8 cellular contexts compared by ENCODE assay signal in the genomic region with DNA sequence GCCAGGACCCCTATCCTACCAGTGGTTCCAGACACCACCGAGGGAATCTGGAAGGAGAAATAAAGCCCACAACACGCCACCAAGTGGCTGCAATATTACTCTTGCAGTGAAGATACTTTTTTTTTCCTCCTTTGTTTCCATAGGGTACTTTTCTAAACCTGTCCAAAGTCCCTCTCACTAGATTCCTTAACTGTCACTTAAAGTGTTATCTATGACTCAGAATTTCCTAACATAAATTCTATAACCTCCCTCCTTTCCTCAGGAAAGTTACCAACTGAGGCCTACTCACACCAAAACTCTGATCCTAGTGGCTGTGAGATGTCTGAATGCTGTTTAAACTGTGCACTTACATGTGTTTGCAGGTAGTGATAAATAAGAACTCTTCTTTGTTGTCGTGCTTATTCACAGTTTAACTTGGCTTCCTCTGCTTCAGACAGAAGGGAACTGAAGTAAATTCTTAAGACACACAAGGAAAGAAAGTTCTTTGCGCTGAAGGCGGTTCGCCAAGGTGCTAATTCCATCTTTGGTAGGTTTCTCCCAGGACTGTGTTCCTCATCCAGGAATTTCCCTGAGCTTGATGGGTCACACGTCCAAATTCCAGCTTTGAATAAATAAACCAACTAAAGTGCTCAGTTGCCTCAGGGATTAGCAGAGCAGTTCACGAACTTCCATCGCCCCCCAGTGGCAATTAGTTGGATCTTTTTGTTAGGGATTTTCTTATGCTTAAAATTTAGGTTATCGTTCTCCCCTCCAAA. TPM values are rescaled to one million over a fixed set of nuclear protein-coding genes. Genes with fewer than 3 reads are reported as not detected.
DNase-seq lines count a peak whose midpoint lies in the region; ATAC-seq and TF ChIP-seq lines count a peak whose summit lies in the region.

No MANE protein-coding gene starts in this region.

- peak; percentile 14 for DNase-seq in NCI-H2227 (lab: John Stamatoyannopoulos, UW; ENCODE audit: unreplicated experiment)
- no peak for DNase-seq in NCI-H2227 treated with DMSO at 0.1 percent for 48 hours (lab: John Stamatoyannopoulos, UW)
- peak; percentile 60 for DNase-seq in NCI-H510A treated with DMSO at 0.1 percent for 48 hours (lab: John Stamatoyannopoulos, UW)
- peak in 2 of 10 donors; percentile 32 to 42 for DNase-seq in dorsolateral prefrontal cortex
- DNase-seq in NCI-H187 (lab: John Stamatoyannopoulos, UW): no peak
- no peak for DNase-seq in cortex of kidney (lab: John Stamatoyannopoulos, UW)

- intact Hi-C loops in dorsolateral prefrontal cortex (cut with DNase I): no loop called here

- H3K4me3 ChIP-seq in dorsolateral prefrontal cortex (no peak overlapping the region), muscle layer of duodenum (ENCODE audit: low read depth in 1 of 2, low read length in 2 of 2) (no peak overlapping the region)

- TF ChIP-seq CTCF in dorsolateral prefrontal cortex (IDR thresholded peaks at IDR 0.05 in 54 of 56, conservative IDR thresholded peaks at IDR 0.05 in 2 of 56; ENCODE audit: low read depth in 1 of 56, partially characterized antibody in 56 of 56): peak in 55 of 56 donors; percentile 16 to 69 (median 53)

- H3K27ac ChIP-seq in dorsolateral prefrontal cortex (no peak overlapping the region), muscle layer of duodenum (ENCODE audit: low read length) (peak overlapping the region; percentile 72)

- H3K36me3 ChIP-seq in muscle layer of duodenum (ENCODE audit: control insufficient read depth in 1 of 2, insufficient read depth in 2 of 2, low read length in 2 of 2): no peaks in the 10 kb centered on the region

- no peak for ATAC-seq in GM21737 (IDR thresholded peaks at IDR 0.05; ENCODE audit: unreplicated experiment)

- H3K9me3 ChIP-seq in muscle layer of duodenum (ENCODE audit: control insufficient read depth in 1 of 2, low read length in 2 of 2): no peaks in the 10 kb centered on the region

- H3K27me3 ChIP-seq in dorsolateral prefrontal cortex (peaks cover 0 to 50% (median 4%) of the 10 kb centered on the region in 45 donors), muscle layer of duodenum (ENCODE audit: low read depth, low read length) (no peaks in the 10 kb centered on the region)

- peaks cover 0 to 5% of the 10 kb centered on the region in 2 donors for H3K4me1 ChIP-seq in muscle layer of duodenum (ENCODE audit: control insufficient read depth in 1 of 2, insufficient read depth in 2 of 2, low read length in 2 of 2)

RNA-seq across cellular contexts. Expression of a gene that starts 10.7 kb away (rescaled TPM):
- total RNA-seq in dorsolateral prefrontal cortex: 10 to 100 TPM in 118 of 120 experiments, 1 to 10 TPM in 2; 7.6 to 31.6 (median 21.0) TPM

Comparison
In these comparisons a context has a peak if more than half of its experiments do, and no peak if none do; other contexts are left out.
1. DNase-seq: peak in NCI-H2227 (single experiment) and NCI-H510A treated with DMSO at 0.1 percent for 48 hours (single experiment); none in NCI-H2227 treated with DMSO at 0.1 percent for 48 hours (single experiment), NCI-H187 (0 of 2) and cortex of kidney (single experiment).